16 cellular contexts compared by ENCODE assay signal in the genomic region with DNA sequence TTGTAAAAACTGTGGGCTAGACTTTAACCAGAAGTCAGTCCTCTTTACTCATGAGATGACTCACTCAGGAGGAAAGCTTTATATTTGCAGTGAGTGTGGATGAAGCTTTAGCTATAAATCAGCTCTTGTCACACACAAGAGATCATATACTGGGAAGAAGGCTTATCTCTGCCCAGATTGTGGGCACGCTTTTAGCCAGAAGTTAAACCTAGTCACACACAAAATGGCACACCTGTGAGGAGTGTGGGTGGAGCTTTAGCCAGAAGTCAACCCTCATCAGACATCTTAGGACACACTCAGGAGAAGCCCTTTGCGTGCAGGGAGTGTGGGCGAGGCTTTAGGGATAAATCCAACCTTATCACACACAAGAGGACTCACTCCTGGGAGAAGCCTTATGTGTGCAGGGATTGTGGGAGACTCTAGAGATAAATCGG.
A peak's percentile ranks its signal among the peaks of the same experiment; 100 is the strongest.
DNase-seq lines count a peak whose midpoint lies in the region; ATAC-seq, FAIRE-seq and TF ChIP-seq lines count a peak whose summit lies in the region.
"Had no signal": no experiment of that assay in that cellular context is flagged by ENCODE, and none has a peak within 500 bp of the region (broad histone marks: within the 10 kb centered on the region; RNA-seq: fewer than 3 reads in every experiment).

No MANE protein-coding gene starts in this region.

- CTCF ChIA-PET in activated CD8-positive, alpha-beta T cell treated with anti-CD3 and anti-CD28 coated beads for 36 hours (lab: Charles Lee) = interaction anchor here (0.6 kb wide), 1 partner anchor 1160 kb away, joined by 3 read pairs; no protein-coding TSS in a partner anchor

- TF ChIP-seq CTCF in HFF-Myc (IDR thresholded peaks at IDR 0.05; ENCODE audit: low read depth, low read length, missing control alignments) (no peak), fibroblast of villous mesenchyme (IDR thresholded peaks at IDR 0.05; ENCODE audit: insufficient read depth, low read depth, low read length) (no peak)
- TF ChIP-seq CTCF in activated CD8-positive, alpha-beta T cell treated with anti-CD3 and anti-CD28 coated beads for 36 hours (IDR thresholded peaks at IDR 0.05) = no peak

- ATAC-seq in activated CD8-positive, alpha-beta T cell treated with anti-CD3 and anti-CD28 coated beads for 36 hours = no peak
- ATAC-seq in T-helper 17 cell (no peak), HG02798 (IDR thresholded peaks at IDR 0.05; ENCODE audit: poor library complexity, unreplicated experiment) (no peak)
- ATAC-seq: Panc1; stimulated activated naive CD8-positive, alpha-beta T cell treated with anti-CD3 and anti-CD28 coated beads, Interleukin-15, Interleukin-2, amounts not matched to agents 100 U/mL and 50 U/mL, for 24 hours had no signal

- H3K4me3 ChIP-seq in HFF-Myc (replicated peaks; ENCODE audit: low read depth, low read length) = no peak overlapping the region
- no peak overlapping the region for H3K4me3 ChIP-seq in fibroblast of villous mesenchyme (ENCODE audit: low read depth, low read length)
- H3K4me3 ChIP-seq: lung had no signal

- H3K27ac Mint-ChIP-seq in activated CD8-positive, alpha-beta T cell treated with anti-CD3 and anti-CD28 coated beads for 36 hours = no peak overlapping the region
- H3K27ac Mint-ChIP-seq in T-helper 17 cell = no peak overlapping the region
- H3K27ac Mint-ChIP-seq: activated naive CD4-positive, alpha-beta T cell treated with anti-CD3 and anti-CD28 coated beads, Interleukin-2, amount 50 U/mL, for 24 hours had no signal

- H3K9me3 Mint-ChIP-seq in activated CD8-positive, alpha-beta T cell treated with anti-CD3 and anti-CD28 coated beads for 36 hours = peaks cover 3% of the 10 kb centered on the region
- H3K9me3 Mint-ChIP-seq: activated naive CD4-positive, alpha-beta T cell treated with anti-CD3 and anti-CD28 coated beads, Interleukin-2, amount 50 U/mL, for 24 hours had no signal

- no peaks in the 10 kb centered on the region for H3K36me3 Mint-ChIP-seq in activated CD8-positive, alpha-beta T cell treated with anti-CD3 and anti-CD28 coated beads for 36 hours (ENCODE audit: low read depth)
- H3K36me3 Mint-ChIP-seq in T-helper 17 cell (ENCODE audit: low read depth) = no peaks in the 10 kb centered on the region
- H3K36me3 Mint-ChIP-seq: activated naive CD4-positive, alpha-beta T cell treated with anti-CD3 and anti-CD28 coated beads, Interleukin-2, amount 50 U/mL, for 24 hours had no signal

- POLR2A ChIA-PET in activated CD8-positive, alpha-beta T cell treated with anti-CD3 and anti-CD28 coated beads for 36 hours (lab: Charles Lee) = interaction anchor here (0.6 kb wide), 1 partner anchor 417 kb away, joined by 3 read pairs; no protein-coding TSS in a partner anchor

- H3K9me3 ChIP-seq in T-helper 17 cell (ENCODE audit: control insufficient read depth, low read length, poor library complexity, severe bottlenecking) = no peaks in the 10 kb centered on the region

- no peak overlapping the region for H3K4me3 Mint-ChIP-seq in activated CD8-positive, alpha-beta T cell treated with anti-CD3 and anti-CD28 coated beads for 36 hours
- no peak overlapping the region for H3K4me3 Mint-ChIP-seq in T-helper 17 cell
- H3K4me3 Mint-ChIP-seq: activated naive CD4-positive, alpha-beta T cell treated with anti-CD3 and anti-CD28 coated beads, Interleukin-2, amount 50 U/mL, for 24 hours had no signal

- peak; percentile 19 for DNase-seq in HFF-Myc (ENCODE audit: extremely low read depth, low read depth)
- DNase-seq in T1000 (lab: John Stamatoyannopoulos, UW) = peak; percentile 2
- peak; percentile 70 for DNase-seq in fibroblast of villous mesenchyme (ENCODE audit: low read depth)
- DNase-seq in urothelium cell line (ENCODE audit: low spot score) = peak; percentile 45
- DNase-seq in activated CD8-positive, alpha-beta T cell treated with anti-CD3 and anti-CD28 coated beads for 36 hours = no peak
- no peak for DNase-seq in T-helper 17 cell
- DNase-seq: hippocampal formation; NCI-H2171 treated with DMSO at 0.1 percent for 48 hours; stimulated activated CD4-positive, alpha-beta T cell treated with anti-CD3 and anti-CD28 coated beads, Interleukin-2, amount 100 ng/mL, for 48 hours; stimulated activated naive CD8-positive, alpha-beta T cell treated with anti-CD3 and anti-CD28 coated beads, Interleukin-15, Interleukin-2, amounts not matched to agents 100 U/mL and 50 U/mL, for 24 hours had no signal

- FAIRE-seq in urothelium cell line (lab: Jason Lieb, UNC) = no peak
- FAIRE-seq: D721Med, GM12891 had no signal

- intact Hi-C loops in activated CD8-positive, alpha-beta T cell treated with anti-CD3 and anti-CD28 coated beads for 36 hours (cut with micrococcal nuclease) = no loop called here

- no peaks in the 10 kb centered on the region for H3K4me1 Mint-ChIP-seq in activated CD8-positive, alpha-beta T cell treated with anti-CD3 and anti-CD28 coated beads for 36 hours (ENCODE audit: low read depth)
- no peaks in the 10 kb centered on the region for H3K4me1 Mint-ChIP-seq in T-helper 17 cell
- H3K4me1 Mint-ChIP-seq: activated naive CD4-positive, alpha-beta T cell treated with anti-CD3 and anti-CD28 coated beads, Interleukin-2, amount 50 U/mL, for 24 hours had no signal

- H3K27me3 Mint-ChIP-seq in activated CD8-positive, alpha-beta T cell treated with anti-CD3 and anti-CD28 coated beads for 36 hours = no peaks in the 10 kb centered on the region
- H3K27me3 Mint-ChIP-seq in T-helper 17 cell = no peaks in the 10 kb centered on the region
- H3K27me3 Mint-ChIP-seq: activated naive CD4-positive, alpha-beta T cell treated with anti-CD3 and anti-CD28 coated beads, Interleukin-2, amount 50 U/mL, for 24 hours had no signal

Comparison
In these comparisons a context has a peak if more than half of its experiments do, and no peak if none do; other contexts are left out.
1. DNase-seq: peak in HFF-Myc (single experiment), T1000 (single experiment), fibroblast of villous mesenchyme (single experiment) and urothelium cell line (single experiment); none in activated CD8-positive, alpha-beta T cell treated with anti-CD3 and anti-CD28 coated beads for 36 hours (single experiment) and T-helper 17 cell (0 of 3).